In the genomic region with DNA sequence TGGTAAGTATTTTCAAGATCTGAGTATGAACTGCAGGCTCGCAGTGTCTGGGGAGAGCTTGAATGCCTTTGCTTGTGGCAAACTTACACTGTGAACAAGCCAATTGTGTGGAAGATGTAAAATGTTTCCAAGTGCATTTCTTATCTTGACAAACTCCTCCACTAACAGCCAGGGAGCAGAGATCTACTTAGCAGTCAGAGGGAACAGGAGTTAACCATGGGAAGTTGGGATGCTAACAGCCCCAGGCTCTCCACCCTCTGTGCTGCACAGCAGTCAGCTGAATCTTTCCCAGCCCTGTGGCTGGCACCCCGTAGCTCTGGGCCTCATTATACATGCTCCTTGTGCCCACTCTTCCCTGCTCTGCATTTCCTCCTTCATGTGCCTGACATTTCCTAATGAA, we compare ENCODE assay signal across 21 cellular contexts.
"Had no signal": no experiment of that assay in that cellular context is flagged by ENCODE, and none has a peak within 500 bp of the region (broad histone marks: within the 10 kb centered on the region; RNA-seq: fewer than 3 reads in every experiment).

No MANE protein-coding gene starts in this region.

- H3K9me3 ChIP-seq: esophagus muscularis mucosa, gastrocnemius medialis, pancreas, right lobe of liver had no signal

- ATAC-seq: activated CD8-positive, alpha-beta memory T cell treated with anti-CD3 and anti-CD28 coated beads, Interleukin-2, amount 10 ng/mL, durations not matched to agents 7 days and 5 days; activated CD8-positive, alpha-beta T cell treated with anti-CD3 and anti-CD28 coated beads for 36 hours; effector memory CD8-positive, alpha-beta T cell; gastrocnemius medialis; pancreas; right lobe of liver; stimulated activated naive CD8-positive, alpha-beta T cell treated with anti-CD3 and anti-CD28 coated beads, Interleukin-15, amount 100 ng/mL, for 72 hours had no signal

- H3K36me3 Mint-ChIP-seq: activated CD8-positive, alpha-beta memory T cell treated with anti-CD3 and anti-CD28 coated beads, Interleukin-2, amount 10 ng/mL, durations not matched to agents 7 days and 5 days; activated naive CD4-positive, alpha-beta T cell treated with anti-CD3 and anti-CD28 coated beads, Interleukin-2, amount 10 ng/mL, durations not matched to agents 7 days and 5 days had no signal

- H3K4me3 ChIP-seq: esophagus muscularis mucosa, gastrocnemius medialis, pancreas, right lobe of liver, skin epidermis, tibial nerve had no signal

- H3K27ac ChIP-seq: esophagus muscularis mucosa, gastrocnemius medialis, pancreas, right lobe of liver, skin epidermis, tibial nerve had no signal

- H3K4me1 ChIP-seq: gastrocnemius medialis, pancreas, right lobe of liver had no signal

- DNase-seq: activated CD4-positive, alpha-beta T cell treated with anti-CD3 and anti-CD28 coated beads, Interleukin-2, amount 10 ng/mL, durations not matched to agents 7 days and 5 days; activated CD4-positive, CD25-positive, alpha-beta regulatory T cell treated with anti-CD3 and anti-CD28 coated beads, Interleukin-2, amount 50 U/mL, for 72 hours; activated CD8-positive, alpha-beta memory T cell treated with anti-CD3 and anti-CD28 coated beads, Interleukin-2, amount 10 ng/mL, durations not matched to agents 7 days and 5 days; activated CD8-positive, alpha-beta T cell treated with anti-CD3 and anti-CD28 coated beads for 36 hours; activated effector memory CD4-positive, alpha-beta T cell treated with anti-CD3 and anti-CD28 coated beads, Interleukin-2, amount 50 U/mL, for 16 hours; activated naive CD4-positive, alpha-beta T cell treated with anti-CD3 and anti-CD28 coated beads, Interleukin-2, amount 10 ng/mL, durations not matched to agents 7 days and 5 days; activated T-cell treated with anti-CD3 and anti-CD28 coated beads for 4 hours; amygdala; effector memory CD8-positive, alpha-beta T cell; gastrocnemius medialis; hippocampal formation; mesenchymal stem cell; nephron progenitor cell; pancreas; right lobe of liver; stimulated activated CD4-positive, alpha-beta T cell treated with anti-CD3 and anti-CD28 coated beads, Interleukin-1b, Interleukin-23, amount 100 ng/mL, for 48 hours; stimulated activated naive CD8-positive, alpha-beta T cell treated with anti-CD3 and anti-CD28 coated beads, Interleukin-15, amount 100 ng/mL, for 72 hours had no signal

- H3K4me3 Mint-ChIP-seq: activated CD4-positive, alpha-beta T cell treated with anti-CD3 and anti-CD28 coated beads, Interleukin-2, amount 10 ng/mL, durations not matched to agents 7 days and 5 days; activated CD8-positive, alpha-beta memory T cell treated with anti-CD3 and anti-CD28 coated beads, Interleukin-2, amount 10 ng/mL, durations not matched to agents 7 days and 5 days; activated CD8-positive, alpha-beta T cell treated with anti-CD3 and anti-CD28 coated beads for 36 hours; activated naive CD4-positive, alpha-beta T cell treated with anti-CD3 and anti-CD28 coated beads, Interleukin-2, amount 10 ng/mL, durations not matched to agents 7 days and 5 days; central memory CD8-positive, alpha-beta T cell; effector memory CD8-positive, alpha-beta T cell; nephron progenitor cell; stimulated activated naive CD8-positive, alpha-beta T cell treated with anti-CD3 and anti-CD28 coated beads, Interleukin-15, amount 100 ng/mL, for 72 hours had no signal

- H3K4me1 Mint-ChIP-seq: activated CD4-positive, alpha-beta T cell treated with anti-CD3 and anti-CD28 coated beads, Interleukin-2, amount 10 ng/mL, durations not matched to agents 7 days and 5 days; activated CD8-positive, alpha-beta memory T cell treated with anti-CD3 and anti-CD28 coated beads, Interleukin-2, amount 10 ng/mL, durations not matched to agents 7 days and 5 days; activated naive CD4-positive, alpha-beta T cell treated with anti-CD3 and anti-CD28 coated beads, Interleukin-2, amount 10 ng/mL, durations not matched to agents 7 days and 5 days; central memory CD8-positive, alpha-beta T cell; nephron progenitor cell; stimulated activated naive CD8-positive, alpha-beta T cell treated with anti-CD3 and anti-CD28 coated beads, Interleukin-15, amount 100 ng/mL, for 72 hours had no signal

- H3K27me3 Mint-ChIP-seq: activated CD4-positive, alpha-beta T cell treated with anti-CD3 and anti-CD28 coated beads, Interleukin-2, amount 10 ng/mL, durations not matched to agents 7 days and 5 days; activated CD8-positive, alpha-beta memory T cell treated with anti-CD3 and anti-CD28 coated beads, Interleukin-2, amount 10 ng/mL, durations not matched to agents 7 days and 5 days; activated CD8-positive, alpha-beta T cell treated with anti-CD3 and anti-CD28 coated beads for 36 hours; activated naive CD4-positive, alpha-beta T cell treated with anti-CD3 and anti-CD28 coated beads, Interleukin-2, amount 10 ng/mL, durations not matched to agents 7 days and 5 days; effector memory CD8-positive, alpha-beta T cell; stimulated activated naive CD8-positive, alpha-beta T cell treated with anti-CD3 and anti-CD28 coated beads, Interleukin-15, amount 100 ng/mL, for 72 hours had no signal

- H3K36me3 ChIP-seq: esophagus muscularis mucosa, gastrocnemius medialis, pancreas, right lobe of liver, tibial nerve had no signal

- H3K27ac Mint-ChIP-seq: activated CD4-positive, alpha-beta T cell treated with anti-CD3 and anti-CD28 coated beads, Interleukin-2, amount 10 ng/mL, durations not matched to agents 7 days and 5 days; activated CD8-positive, alpha-beta memory T cell treated with anti-CD3 and anti-CD28 coated beads, Interleukin-2, amount 10 ng/mL, durations not matched to agents 7 days and 5 days; activated CD8-positive, alpha-beta T cell treated with anti-CD3 and anti-CD28 coated beads for 36 hours; activated naive CD4-positive, alpha-beta T cell treated with anti-CD3 and anti-CD28 coated beads, Interleukin-2, amount 10 ng/mL, durations not matched to agents 7 days and 5 days; effector memory CD8-positive, alpha-beta T cell; nephron progenitor cell; stimulated activated naive CD8-positive, alpha-beta T cell treated with anti-CD3 and anti-CD28 coated beads, Interleukin-15, amount 100 ng/mL, for 72 hours had no signal

- H3K9me3 Mint-ChIP-seq: activated CD4-positive, alpha-beta T cell treated with anti-CD3 and anti-CD28 coated beads, Interleukin-2, amount 10 ng/mL, durations not matched to agents 7 days and 5 days; activated CD8-positive, alpha-beta T cell treated with anti-CD3 and anti-CD28 coated beads for 36 hours; activated naive CD4-positive, alpha-beta T cell treated with anti-CD3 and anti-CD28 coated beads, Interleukin-2, amount 10 ng/mL, durations not matched to agents 7 days and 5 days; nephron progenitor cell; stimulated activated naive CD8-positive, alpha-beta T cell treated with anti-CD3 and anti-CD28 coated beads, Interleukin-15, amount 100 ng/mL, for 72 hours had no signal

- H3K27me3 ChIP-seq: esophagus muscularis mucosa, gastrocnemius medialis, pancreas, right lobe of liver, tibial nerve had no signal
